Comparison of ENCODE assay signal across 31 cellular contexts in genomic region chr3:121584418-121584817, GRCh38. TPM values are rescaled to one million over a fixed set of nuclear protein-coding genes. Genes with fewer than 3 reads are reported as not detected.
"Had no signal": no experiment of that assay in that cellular context is flagged by ENCODE, and none has a peak within 500 bp of the region (broad histone marks: within the 10 kb centered on the region; RNA-seq: fewer than 3 reads in every experiment).

No MANE protein-coding gene starts in this region.

- FAIRE-seq: endometrium, frontal cortex, islet of Langerhans had no signal

- DNase-seq: effector memory CD4-positive, alpha-beta T cell; heart left ventricle; hippocampal formation; kidney glomerular epithelial cell; mammary epithelial cell; naive thymus-derived CD8-positive, alpha-beta T cell; posterior cingulate gyrus; stimulated activated CD4-positive, alpha-beta T cell treated with anti-CD3 and anti-CD28 coated beads, Interleukin-2, amount 100 ng/mL, for 24 hours; stimulated activated CD4-positive, alpha-beta T cell treated with anti-CD3 and anti-CD28 coated beads, Interleukin-4, amount 100 ng/mL, for 4 hours; stimulated activated naive B cell treated with anti-CD40 and anti-IgM and Interleukin-4, amounts not matched to agents 10 μg/mL and 1 μg/mL and 100 μg/mL, for 72 hours; stimulated activated naive CD8-positive, alpha-beta T cell treated with anti-CD3 and anti-CD28 coated beads, Interleukin-15, amount 100 ng/mL, for 72 hours; testis; upper lobe of right lung had no signal

- ATAC-seq: esophagus mucosa; heart left ventricle; left lobe of liver; naive thymus-derived CD8-positive, alpha-beta T cell; sciatic nerve; stimulated activated naive B cell treated with anti-CD40 and anti-IgM and Interleukin-4, amounts not matched to agents 10 μg/mL and 1 μg/mL and 100 μg/mL, for 72 hours; stimulated activated naive CD8-positive, alpha-beta T cell treated with anti-CD3 and anti-CD28 coated beads, Interleukin-15, amount 100 ng/mL, for 72 hours; upper lobe of right lung had no signal

- H3K4me3 ChIP-seq: heart left ventricle, skin epidermis, testis, tibial nerve, upper lobe of right lung, vagina had no signal

- H3K27ac ChIP-seq: heart left ventricle, skin epidermis, testis, tibial nerve, upper lobe of right lung, vagina had no signal

- H3K36me3 ChIP-seq: heart left ventricle, tibial nerve, upper lobe of right lung, vagina had no signal

- H3K27me3 ChIP-seq: heart left ventricle, testis, tibial nerve, upper lobe of right lung, vagina had no signal

- H3K4me1 ChIP-seq: heart left ventricle, testis, tibial nerve, upper lobe of right lung, vagina had no signal

- H3K9me3 ChIP-seq: heart left ventricle, testis, tibial nerve, upper lobe of right lung, vagina had no signal

RNA-seq across cellular contexts. Expression of gene FBXO40, which starts 8.8 kb away (rescaled TPM):
- total RNA-seq: esophagus mucosa; fibroblast of lung; frontal cortex; glomerular endothelial cell; lower leg skin; mammary epithelial cell; naive thymus-derived CD8-positive, alpha-beta T cell; osteocyte; sciatic nerve; tibial nerve; vagina had no signal
- polyA plus RNA-seq: fibroblast of lung, mammary epithelial cell, neural cell had no signal

RNA-seq across cellular contexts. Expression of gene ARGFX, which starts 16.7 kb away (rescaled TPM):
- total RNA-seq: esophagus mucosa; fibroblast of lung; frontal cortex; glomerular endothelial cell; heart left ventricle; left lobe of liver; lower leg skin; mammary epithelial cell; mesenteric fat pad; mononuclear cell; naive thymus-derived CD8-positive, alpha-beta T cell; osteocyte; pulmonary artery endothelial cell; sciatic nerve; subcutaneous adipose tissue; tibial nerve; upper lobe of right lung; vagina had no signal
- polyA plus RNA-seq: fibroblast of lung; heart left ventricle; mammary epithelial cell; naive thymus-derived CD8-positive, alpha-beta T cell; neural cell had no signal
